34 cellular contexts compared by ENCODE assay signal in genomic region chr2:206375956-206376355, GRCh38.
"Had no signal": no experiment of that assay in that cellular context is flagged by ENCODE, and none has a peak within 500 bp of the region (broad histone marks: within the 10 kb centered on the region; RNA-seq: fewer than 3 reads in every experiment).

No MANE protein-coding gene starts in this region.

- H3K9me3 ChIP-seq: MG63 had no signal

- DNase-seq: Karpas-422, Kasumi-1, MG63, MM.1S, MV-4-11, NCI-H1048, NCI-H1092, NCI-H1092 treated with DMSO at 0.1 percent for 48 hours, NCI-H1105, NCI-H1105 treated with DMSO at 0.1 percent for 48 hours, NCI-H1417, NCI-H1417 treated with DMSO at 0.1 percent for 48 hours, NCI-H1436, NCI-H1436 treated with DMSO at 0.1 percent for 48 hours, NCI-H146, NCI-H1694, NCI-H1694 treated with DMSO at 0.1 percent for 48 hours, NCI-H187, NCI-H187 treated with DMSO at 0.1 percent for 48 hours, NCI-H1930, NCI-H2029, NCI-H2029 treated with DMSO at 0.1 percent for 48 hours, NCI-H2081 treated with DMSO at 0.1 percent for 48 hours, NCI-H2107, NCI-H2171, NCI-H2171 treated with DMSO at 0.1 percent for 48 hours, NCI-H2227 treated with DMSO at 0.1 percent for 48 hours, NCI-H226, NCI-H345, NCI-H446, NCI-H446 treated with DMSO at 0.1 percent for 48 hours, NCI-H510A, NCI-H510A treated with DMSO at 0.1 percent for 48 hours, NCI-H524 had no signal

- H3K36me3 ChIP-seq: MG63 had no signal

- H3K4me3 ChIP-seq: MG63 had no signal
